Comparison of ENCODE assay signal across 21 cellular contexts in the genomic region with DNA sequence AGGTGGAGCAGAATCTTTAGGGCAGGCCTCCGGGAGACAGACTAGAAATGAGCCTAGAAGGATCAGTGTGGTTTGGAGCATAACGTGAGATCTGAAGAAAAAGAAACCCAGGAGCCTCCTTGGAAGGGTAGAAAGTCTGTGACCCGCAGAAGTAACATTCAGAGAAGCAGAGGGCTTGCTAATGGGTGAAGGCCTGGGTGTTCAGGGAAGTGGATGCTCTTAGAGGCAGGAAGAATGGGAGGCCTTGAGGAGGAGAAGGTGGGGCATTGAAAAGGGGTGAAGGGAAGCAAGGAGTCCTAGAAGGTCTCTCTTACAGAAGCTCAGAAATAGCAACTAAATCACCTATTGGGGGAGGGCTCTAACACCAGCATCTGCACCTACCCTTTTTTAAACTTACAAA. TPM values are rescaled to one million over a fixed set of nuclear protein-coding genes. Genes with fewer than 3 reads are reported as not detected.
DNase-seq lines count a peak whose midpoint lies in the region; ATAC-seq lines count a peak whose summit lies in the region.
"Had no signal": no experiment of that assay in that cellular context is flagged by ENCODE, and none has a peak within 500 bp of the region (broad histone marks: within the 10 kb centered on the region; RNA-seq: fewer than 3 reads in every experiment).

No MANE protein-coding gene starts in this region.

- H2BK5ac ChIP-seq in mesendoderm (ENCODE audit: low read length): no peak overlapping the region

- peak; percentile 3 for ATAC-seq in left colon
- ATAC-seq: A549, HCT116 had no signal

- H3K4me2 ChIP-seq in mesendoderm (ENCODE audit: low read length): no peak overlapping the region
- H3K4me2 ChIP-seq: A549, BLaER1 had no signal

- no peak overlapping the region for H3K56ac ChIP-seq in mesendoderm (ENCODE audit: low read length)

- peaks cover 6% of the 10 kb centered on the region for H3K36me3 ChIP-seq in mesendoderm (ENCODE audit: control insufficient read depth, insufficient read depth, low read length)

- H3K18ac ChIP-seq in mesendoderm (ENCODE audit: low read length): no peak overlapping the region

- no peak for DNase-seq in T-helper 2 cell treated with Interferon-gamma antibody and Interleukin-4, amounts not matched to agents 5 μg/mL and 100 μg/mL, for 36 hours (ENCODE audit: low spot score)
- DNase-seq in T-helper 2 cell: no peak
- no peak for DNase-seq in left colon
- DNase-seq in GM19238 (ENCODE audit: insufficient read length, low spot score): no peak
- no peak for DNase-seq in ecto neural progenitor cell (ENCODE audit: low spot score)
- DNase-seq in mesendoderm: no peak
- DNase-seq: AML-193; Calu3; CD4-positive, alpha-beta memory T cell; DMS79 treated with DMSO at 0.1 percent for 48 hours; GF-D8; GOT3; H7; HFFc6 had no signal

- peaks cover 5% of the 10 kb centered on the region for H3K4me1 Mint-ChIP-seq in T-helper 2 cell treated with Interferon-gamma antibody and Interleukin-4, amounts not matched to agents 5 μg/mL and 100 μg/mL, for 36 hours (ENCODE audit: low read depth)

- H2BK120ac ChIP-seq in mesendoderm (ENCODE audit: low read depth, low read length): no peak overlapping the region

- peak overlapping the region; percentile 39 for H3K27ac Mint-ChIP-seq in T-helper 2 cell treated with Interferon-gamma antibody and Interleukin-4, amounts not matched to agents 5 μg/mL and 100 μg/mL, for 36 hours
- H3K27ac Mint-ChIP-seq: HFFc6 had no signal

- H3K9me3 Mint-ChIP-seq in T-helper 2 cell treated with Interferon-gamma antibody and Interleukin-4, amounts not matched to agents 5 μg/mL and 100 μg/mL, for 36 hours: no peaks in the 10 kb centered on the region
- H3K9me3 Mint-ChIP-seq: CD14-positive monocyte; CD4-positive, alpha-beta memory T cell; HFFc6 had no signal

- no peaks in the 10 kb centered on the region for H3K36me3 Mint-ChIP-seq in T-helper 2 cell treated with Interferon-gamma antibody and Interleukin-4, amounts not matched to agents 5 μg/mL and 100 μg/mL, for 36 hours (ENCODE audit: low read depth)
- H3K36me3 Mint-ChIP-seq: CD4-positive, alpha-beta memory T cell had no signal

- H3K4me3 Mint-ChIP-seq in T-helper 2 cell treated with Interferon-gamma antibody and Interleukin-4, amounts not matched to agents 5 μg/mL and 100 μg/mL, for 36 hours: no peak overlapping the region
- H3K4me3 Mint-ChIP-seq: CD14-positive monocyte; CD4-positive, alpha-beta memory T cell; HFFc6 had no signal

- no CpG with 5 or more reads among the region's 3 CpGs for WGBS in mesendoderm (ENCODE audit: extremely low coverage, insufficient coverage, low lambda C conversion rate)

- H3K4me3 ChIP-seq in mesendoderm (ENCODE audit: low read length): no peak overlapping the region
- H3K4me3 ChIP-seq: A549, BLaER1 had no signal

- H3K79me1 ChIP-seq in mesendoderm (ENCODE audit: low read length): no peaks in the 10 kb centered on the region

- intact Hi-C loops in left colon (cut with DNase I, micrococcal nuclease): loop anchor here in 1 of 2 donors (10.0 kb wide), 1 partner anchor 50 kb away; no protein-coding TSS in a partner anchor

- H3K27ac ChIP-seq in cingulate gyrus (ENCODE audit: low read depth, low read length): peak overlapping the region; percentile 19
- no peak overlapping the region for H3K27ac ChIP-seq in mesendoderm (ENCODE audit: low read depth, low read length)
- H3K27ac ChIP-seq: 22Rv1, A549, BLaER1, HL-60 had no signal

- no peaks in the 10 kb centered on the region for H3K27me3 ChIP-seq in mesendoderm (ENCODE audit: insufficient read depth, low read length, poor library complexity)
- H3K27me3 ChIP-seq: BLaER1 had no signal

- no peaks in the 10 kb centered on the region for H3K4me1 ChIP-seq in mesendoderm (ENCODE audit: control insufficient read depth, low read depth, low read length)
- H3K4me1 ChIP-seq: A549 had no signal

- H4K5ac ChIP-seq in mesendoderm (ENCODE audit: low read length): no peak overlapping the region

- no peaks in the 10 kb centered on the region for H3K79me2 ChIP-seq in mesendoderm (ENCODE audit: control insufficient read depth, insufficient read depth, low read length)

- no peaks in the 10 kb centered on the region for H3K27me3 Mint-ChIP-seq in T-helper 2 cell treated with Interferon-gamma antibody and Interleukin-4, amounts not matched to agents 5 μg/mL and 100 μg/mL, for 36 hours (ENCODE audit: low read depth)
- H3K27me3 Mint-ChIP-seq: CD4-positive, alpha-beta memory T cell had no signal

- no peak overlapping the region for H2BK15ac ChIP-seq in mesendoderm (replicated peaks; ENCODE audit: low read depth)

- no peak overlapping the region for H4K8ac ChIP-seq in mesendoderm (ENCODE audit: low read depth, low read length)

- no peak overlapping the region for H3K9ac ChIP-seq in mesendoderm (ENCODE audit: low read length)
- H3K9ac ChIP-seq: BLaER1 had no signal

- no peak overlapping the region for H2AK5ac ChIP-seq in mesendoderm (ENCODE audit: low read length)

- H3K23ac ChIP-seq in mesendoderm (ENCODE audit: low read length): no peak overlapping the region

- H3K4ac ChIP-seq in mesendoderm (ENCODE audit: low read depth, low read length): no peak overlapping the region

RNA-seq across cellular contexts. Expression of gene GPT2, which starts 20.3 kb away (rescaled TPM):
- 10 to 100 TPM; 26.8 to 32.1 TPM for total RNA-seq in left colon
- polyA plus RNA-seq in mesendoderm (2013, experiment 1 of 2): 30.6 TPM
- polyA plus RNA-seq in mesendoderm (2013, experiment 2 of 2): 32.9 TPM
